ENCODE assay signal across 27 cellular contexts in the genomic region with DNA sequence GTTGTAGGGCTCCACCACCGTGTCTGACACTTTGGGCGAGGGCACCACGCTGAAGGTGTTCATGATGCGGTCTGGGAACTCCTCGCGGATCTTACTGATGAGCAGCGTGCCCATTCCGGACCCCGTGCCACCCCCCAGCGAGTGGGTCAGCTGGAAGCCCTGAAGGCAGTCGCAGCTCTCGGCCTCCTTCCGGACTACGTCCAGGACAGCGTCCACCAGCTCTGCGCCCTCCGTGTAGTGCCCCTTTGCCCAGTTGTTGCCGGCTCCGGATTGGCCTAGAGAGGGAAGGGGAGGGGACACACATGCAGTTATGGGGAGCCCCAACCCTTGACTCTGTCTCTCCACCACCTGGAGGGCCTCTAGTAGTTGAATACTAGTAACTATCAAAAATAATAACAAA. TPM values are rescaled to one million over a fixed set of nuclear protein-coding genes. Genes with fewer than 3 reads are reported as not detected.
"Had no signal": no experiment of that assay in that cellular context is flagged by ENCODE, and none has a peak within 500 bp of the region (broad histone marks: within the 10 kb centered on the region; RNA-seq: fewer than 3 reads in every experiment).

No MANE protein-coding gene starts in this region.

- DNase-seq: activated B cell treated with CpG ODN at 0.5 μM for 24 hours; activated CD4-positive, alpha-beta T cell treated with anti-CD3 and anti-CD28 coated beads for 48 hours; activated CD4-positive, alpha-beta T cell treated with anti-CD3 and anti-CD28 coated beads, Interleukin-2, amount 50 U/mL, for 1 hour; activated CD4-positive, alpha-beta T cell treated with anti-CD3 and anti-CD28 coated beads, Interleukin-2, amount 50 U/mL, for 48 hours; activated CD8-positive, alpha-beta memory T cell treated with anti-CD3 and anti-CD28 coated beads for 24 hours; activated CD8-positive, alpha-beta T cell treated with anti-CD3 and anti-CD28 coated beads for 36 hours; activated effector memory CD4-positive, alpha-beta T cell treated with Interleukin-2 at 50 U/mL for 16 hours; activated gamma-delta T cell treated with Interleukin-2 at 50 U/mL for 16 hours; activated naive CD4-positive, alpha-beta T cell treated with anti-CD3 and anti-CD28 coated beads, Interleukin-2, amount 50 U/mL, for 16 hours; activated naive CD4-positive, alpha-beta T cell treated with Interleukin-2 at 50 U/mL for 16 hours; activated T-cell treated with anti-CD3 and anti-CD28 coated beads, Interleukin-2, amount 50 U/mL, for 4 hours; amniotic stem cell; brain microvascular endothelial cell; cortex of kidney; dermis blood vessel endothelial cell; effector CD4-positive, alpha-beta T cell; effector memory CD8-positive, alpha-beta T cell; erythroblast; foreskin keratinocyte; gastrocnemius medialis; glutamatergic neuron; heart left ventricle; T1000; WERI-Rb-1 had no signal

- H3K36me3 ChIP-seq: brain microvascular endothelial cell, esophagus muscularis mucosa, gastrocnemius medialis, heart left ventricle, WERI-Rb-1 had no signal

- H3K4me3 ChIP-seq: esophagus muscularis mucosa, gastrocnemius medialis, heart left ventricle had no signal

- H3K27me3 ChIP-seq: brain microvascular endothelial cell had no signal

- ATAC-seq: activated CD4-positive, CD25-positive, alpha-beta regulatory T cell treated with anti-CD3 and anti-CD28 coated beads, Interleukin-2, amount 50 U/mL, for 24 hours; activated CD8-positive, alpha-beta T cell treated with anti-CD3 and anti-CD28 coated beads for 36 hours; activated T-cell treated with anti-CD3 and anti-CD28 coated beads, Interleukin-2, amount 50 U/mL, for 4 hours; activated T-helper 17 cell treated with anti-CD3 and anti-CD28 coated beads, Interleukin-2, amount 50 U/mL, for 72 hours; effector memory CD8-positive, alpha-beta T cell; foreskin keratinocyte; gastrocnemius medialis; heart left ventricle had no signal

- H3K27ac ChIP-seq: brain microvascular endothelial cell, esophagus muscularis mucosa, foreskin keratinocyte, gastrocnemius medialis, heart left ventricle, WERI-Rb-1 had no signal

- H3K9me3 ChIP-seq: gastrocnemius medialis had no signal

- H3K4me1 ChIP-seq: esophagus muscularis mucosa, foreskin keratinocyte, gastrocnemius medialis, heart left ventricle had no signal

RNA-seq across cellular contexts. Expression of a gene that starts 6.2 kb away (rescaled TPM):
- polyA plus RNA-seq: foreskin keratinocyte had no signal
